Comparison of ENCODE assay signal across 16 cellular contexts in genomic region chr22:47929073-47929472, GRCh38.
"Had no signal": no experiment of that assay in that cellular context is flagged by ENCODE, and none has a peak within 500 bp of the region (broad histone marks: within the 10 kb centered on the region; RNA-seq: fewer than 3 reads in every experiment).

No MANE protein-coding gene starts in this region.

- H3K36me3 ChIP-seq: brain microvascular endothelial cell had no signal

- DNase-seq: activated effector memory CD4-positive, alpha-beta T cell treated with Interleukin-2 at 50 U/mL for 16 hours; activated T-cell treated with anti-CD3 and anti-CD28 coated beads, Interleukin-2, amount 50 U/mL, for 1 hour; amygdala; brain microvascular endothelial cell; cerebellar nuclear complex; dermis blood vessel endothelial cell; left colon; mammary epithelial cell; naive thymus-derived CD8-positive, alpha-beta T cell; nucleus accumbens; stimulated activated CD4-positive, alpha-beta T cell treated with anti-CD3 and anti-CD28 coated beads, Interleukin-2, amount 100 ng/mL, for 24 hours; stimulated activated naive B cell treated with anti-CD40 and anti-IgM and Interleukin-4, amounts not matched to agents 10 μg/mL and 1 μg/mL and 100 μg/mL, for 72 hours; substantia nigra; trophoblast cell had no signal

- H3K36me3 Mint-ChIP-seq: activated naive CD8-positive, alpha-beta T cell; stimulated activated naive B cell treated with anti-CD40 and anti-IgM and Interleukin-4, amounts not matched to agents 10 μg/mL and 1 μg/mL and 100 μg/mL, for 72 hours had no signal

- H3K27ac ChIP-seq: brain microvascular endothelial cell had no signal

- H3K4me3 Mint-ChIP-seq: activated naive CD8-positive, alpha-beta T cell; naive thymus-derived CD8-positive, alpha-beta T cell; stimulated activated naive B cell treated with anti-CD40 and anti-IgM and Interleukin-4, amounts not matched to agents 10 μg/mL and 1 μg/mL and 100 μg/mL, for 72 hours had no signal

- H3K27me3 ChIP-seq: brain microvascular endothelial cell had no signal

- H3K27me3 Mint-ChIP-seq: progenitor cell of endocrine pancreas had no signal

- H3K27ac Mint-ChIP-seq: activated naive CD8-positive, alpha-beta T cell; naive thymus-derived CD8-positive, alpha-beta T cell; progenitor cell of endocrine pancreas; stimulated activated naive B cell treated with anti-CD40 and anti-IgM and Interleukin-4, amounts not matched to agents 10 μg/mL and 1 μg/mL and 100 μg/mL, for 72 hours had no signal
